24 cellular contexts compared by ENCODE assay signal in the genomic region with DNA sequence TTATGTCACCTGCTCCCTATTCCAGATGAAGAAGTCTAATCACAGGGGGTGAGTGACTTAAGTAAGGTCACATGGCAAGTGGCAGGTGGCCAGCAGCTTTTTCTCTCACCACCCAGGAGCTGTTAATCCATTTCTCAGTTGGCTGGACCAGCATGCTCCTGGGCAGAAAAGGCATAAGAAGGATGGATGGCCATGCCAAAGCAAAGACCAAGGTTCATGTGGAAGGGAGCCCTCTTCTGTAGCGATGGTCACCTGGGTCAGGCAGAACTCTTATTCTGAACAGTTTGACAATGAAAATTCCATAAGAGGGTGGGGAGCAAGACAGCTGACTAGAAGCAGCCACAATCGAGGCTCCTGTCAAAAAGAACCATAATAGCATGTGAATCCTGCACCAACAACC.
"Had no signal": no experiment of that assay in that cellular context is flagged by ENCODE, and none has a peak within 500 bp of the region (broad histone marks: within the 10 kb centered on the region; RNA-seq: fewer than 3 reads in every experiment).

No MANE protein-coding gene starts in this region.

- H3K4me2 ChIP-seq: hepatocyte had no signal

- DNase-seq: colonic mucosa; cortex of kidney; effector CD8-positive, alpha-beta T cell; effector memory CD8-positive, alpha-beta T cell; erythroblast; esophagus squamous epithelium; foreskin melanocyte; gastrocnemius medialis; heart left ventricle; hypothalamus; immature natural killer cell; kidney glomerular epithelial cell; left colon; left ventricle myocardium superior; lower lobe of right lung; midbrain; naive thymus-derived CD4-positive, alpha-beta T cell had no signal

- H3K27me3 ChIP-seq: colonic mucosa, esophagus squamous epithelium, gastrocnemius medialis, heart left ventricle, hepatocyte, left lung had no signal

- H3K36me3 Mint-ChIP-seq: immature natural killer cell; naive thymus-derived CD4-positive, alpha-beta T cell had no signal

- H3K4me1 Mint-ChIP-seq: endodermal cell; immature natural killer cell; naive thymus-derived CD4-positive, alpha-beta T cell had no signal

- H2AFZ ChIP-seq: hepatocyte had no signal

- H3K4me3 ChIP-seq: colonic mucosa, esophagus squamous epithelium, gastrocnemius medialis, heart left ventricle, hepatocyte, left lung, lower lobe of right lung had no signal

- H3K27me3 Mint-ChIP-seq: dendritic cell treated with granulocyte-macrophage colony-stimulating factor and Interleukin-4, amounts not matched to agents 40 ng/mL and 50 ng/mL, for 4 days; effector memory CD8-positive, alpha-beta T cell had no signal

- FAIRE-seq: endometrium, kidney had no signal

- H3K36me3 ChIP-seq: colonic mucosa, esophagus squamous epithelium, gastrocnemius medialis, heart left ventricle, left lung, lower lobe of right lung had no signal

- H3K9me3 ChIP-seq: colonic mucosa, esophagus squamous epithelium, gastrocnemius medialis, lower lobe of right lung had no signal

- H3K79me2 ChIP-seq: hepatocyte had no signal

- H3K27ac Mint-ChIP-seq: dendritic cell treated with granulocyte-macrophage colony-stimulating factor and Interleukin-4, amounts not matched to agents 40 ng/mL and 50 ng/mL, for 4 days; effector memory CD8-positive, alpha-beta T cell; endodermal cell; immature natural killer cell; naive thymus-derived CD4-positive, alpha-beta T cell had no signal

- H3K4me3 Mint-ChIP-seq: dendritic cell treated with granulocyte-macrophage colony-stimulating factor and Interleukin-4, amounts not matched to agents 40 ng/mL and 50 ng/mL, for 4 days; effector memory CD8-positive, alpha-beta T cell; endodermal cell; immature natural killer cell; naive thymus-derived CD4-positive, alpha-beta T cell had no signal

- H3K4me1 ChIP-seq: colonic mucosa, esophagus squamous epithelium, gastrocnemius medialis, heart left ventricle, left lung, lower lobe of right lung had no signal

- H3K27ac ChIP-seq: colonic mucosa, epithelial cell of prostate, esophagus squamous epithelium, gastrocnemius medialis, heart left ventricle, hepatocyte, left lung, lower lobe of right lung had no signal
